Comparison of ENCODE assay signal across 15 cellular contexts in the genomic region with DNA sequence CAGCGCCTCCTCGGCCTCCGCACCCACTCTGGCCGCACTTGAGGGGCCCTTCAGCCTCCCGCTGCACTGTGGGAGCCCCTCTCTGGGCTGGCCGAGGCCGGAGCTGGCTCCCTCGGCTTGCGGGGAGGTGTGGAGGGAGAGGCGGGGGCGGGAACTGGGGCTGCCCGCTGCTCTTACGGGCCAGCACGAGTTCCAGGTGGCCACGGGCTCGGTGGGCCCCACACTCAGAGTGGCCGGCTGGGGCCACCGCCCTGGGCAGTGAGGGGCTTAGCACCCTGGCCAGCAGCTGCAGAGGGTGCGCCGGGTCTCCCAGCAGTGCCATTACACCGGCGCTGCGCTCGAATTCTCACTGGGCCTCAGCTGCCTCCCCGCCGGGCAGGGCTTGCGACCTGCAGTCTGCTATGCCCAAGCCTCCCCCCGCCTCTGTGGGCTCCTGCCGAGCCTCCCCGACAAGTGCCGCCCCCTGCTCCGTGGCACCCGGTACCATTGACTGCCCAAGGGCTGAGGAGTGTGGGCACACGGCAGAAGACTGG.
DNase-seq lines count a peak whose midpoint lies in the region; ATAC-seq and TF ChIP-seq lines count a peak whose summit lies in the region.
"Had no signal": no experiment of that assay in that cellular context is flagged by ENCODE, and none has a peak within 500 bp of the region (broad histone marks: within the 10 kb centered on the region; RNA-seq: fewer than 3 reads in every experiment).

No MANE protein-coding gene starts in this region.

- no peak overlapping the region for H3K9ac ChIP-seq in mesenchymal stem cell (ENCODE audit: low read length)

- no peaks in the 10 kb centered on the region for H3K27me3 Mint-ChIP-seq in stimulated activated memory B cell treated with anti-CD40 and anti-IgM and Interleukin-4, amounts not matched to agents 10 μg/mL and 1 μg/mL and 100 μg/mL, for 72 hours
- no peaks in the 10 kb centered on the region for H3K27me3 Mint-ChIP-seq in activated CD8-positive, alpha-beta T cell treated with anti-CD3 and anti-CD28 coated beads for 36 hours

- peak; percentile 24 for ATAC-seq in stimulated activated memory B cell treated with anti-CD40 and anti-IgM and Interleukin-4, amounts not matched to agents 10 μg/mL and 1 μg/mL and 100 μg/mL, for 72 hours
- no peak for ATAC-seq in GM18502 (IDR thresholded peaks at IDR 0.05; ENCODE audit: poor library complexity, unreplicated experiment)
- ATAC-seq in activated CD8-positive, alpha-beta T cell treated with anti-CD3 and anti-CD28 coated beads for 36 hours = no peak
- ATAC-seq: GM23338 had no signal

- no peak overlapping the region for H2AFZ ChIP-seq in mesenchymal stem cell (ENCODE audit: low read depth, low read length)
- H2AFZ ChIP-seq: GM23338 had no signal

- no peak overlapping the region for H2BK120ac ChIP-seq in mesenchymal stem cell (ENCODE audit: low read depth, low read length)

- H4K8ac ChIP-seq in mesenchymal stem cell (ENCODE audit: low read length) = no peak overlapping the region

- H2AK5ac ChIP-seq in mesenchymal stem cell (ENCODE audit: low read length, severe bottlenecking) = no peak overlapping the region

- H3K4me3 ChIP-seq in mesenchymal stem cell (ENCODE audit: insufficient read depth in 1 of 2, low read depth in 1 of 2, low read length in 2 of 2) = no peak overlapping the region
- H3K4me3 ChIP-seq: GM23338 had no signal

- intact Hi-C loops in activated CD8-positive, alpha-beta T cell treated with anti-CD3 and anti-CD28 coated beads for 36 hours (cut with micrococcal nuclease) = no loop called here

- 97% methylated on average over 34 of the region's 34 CpGs for WGBS in mesenchymal stem cell

- no peak overlapping the region for H2BK5ac ChIP-seq in mesenchymal stem cell (ENCODE audit: low read depth, low read length, poor library complexity, severe bottlenecking)

- CTCF ChIA-PET in activated CD8-positive, alpha-beta T cell treated with anti-CD3 and anti-CD28 coated beads for 36 hours (lab: Charles Lee) = no interaction called here

- TF ChIP-seq CTCF in activated CD8-positive, alpha-beta T cell treated with anti-CD3 and anti-CD28 coated beads for 36 hours (IDR thresholded peaks at IDR 0.05) = no peak

- no peaks in the 10 kb centered on the region for H3K4me1 ChIP-seq in mesenchymal stem cell (ENCODE audit: control insufficient read depth, insufficient read depth, low read depth, low read length)
- H3K4me1 ChIP-seq: Caco-2 had no signal

- no peaks in the 10 kb centered on the region for H3K4me1 Mint-ChIP-seq in stimulated activated memory B cell treated with anti-CD40 and anti-IgM and Interleukin-4, amounts not matched to agents 10 μg/mL and 1 μg/mL and 100 μg/mL, for 72 hours
- no peaks in the 10 kb centered on the region for H3K4me1 Mint-ChIP-seq in activated CD8-positive, alpha-beta T cell treated with anti-CD3 and anti-CD28 coated beads for 36 hours (ENCODE audit: low read depth)
- H3K4me1 Mint-ChIP-seq: CD8-positive, alpha-beta memory T cell; GM23338 had no signal

- no peak overlapping the region for H3K4ac ChIP-seq in mesenchymal stem cell (ENCODE audit: low read depth in 1 of 2, low read length in 2 of 2)

- H3K9me3 ChIP-seq in mesenchymal stem cell (ENCODE audit: control insufficient read depth, low read length) = no peaks in the 10 kb centered on the region
- H3K9me3 ChIP-seq: Caco-2 had no signal

- H3K14ac ChIP-seq in mesenchymal stem cell (ENCODE audit: low read length in 2 of 2) = no peak overlapping the region

- H3K4me2 ChIP-seq in mesenchymal stem cell (ENCODE audit: low read length, poor library complexity, severe bottlenecking) = no peak overlapping the region
- H3K4me2 ChIP-seq: GM23338 had no signal

- H3K27ac ChIP-seq in mesenchymal stem cell (ENCODE audit: low read length, poor library complexity, severe bottlenecking) = no peak overlapping the region
- H3K27ac ChIP-seq: 22Rv1 had no signal

- no peak overlapping the region for H4K91ac ChIP-seq in mesenchymal stem cell (ENCODE audit: low read length)

- POLR2A ChIA-PET in activated CD8-positive, alpha-beta T cell treated with anti-CD3 and anti-CD28 coated beads for 36 hours (lab: Charles Lee) = no interaction called here

- H2BK12ac ChIP-seq in mesenchymal stem cell (ENCODE audit: low read length in 2 of 2) = no peak overlapping the region

- no peaks in the 10 kb centered on the region for H3K27me3 ChIP-seq in mesenchymal stem cell (ENCODE audit: control insufficient read depth in 1 of 2, insufficient read depth in 1 of 2, low read length in 2 of 2)

- no peak overlapping the region for H3K27ac Mint-ChIP-seq in stimulated activated memory B cell treated with anti-CD40 and anti-IgM and Interleukin-4, amounts not matched to agents 10 μg/mL and 1 μg/mL and 100 μg/mL, for 72 hours
- H3K27ac Mint-ChIP-seq in activated CD8-positive, alpha-beta T cell treated with anti-CD3 and anti-CD28 coated beads for 36 hours = no peak overlapping the region
- H3K27ac Mint-ChIP-seq: CD8-positive, alpha-beta memory T cell; GM23338 had no signal

- H3K36me3 ChIP-seq in mesenchymal stem cell (ENCODE audit: control insufficient read depth in 1 of 2, insufficient read depth in 2 of 2, low read depth in 1 of 2, low read length in 2 of 2) = no peaks in the 10 kb centered on the region

- H3K79me1 ChIP-seq in mesenchymal stem cell (replicated peaks; ENCODE audit: low read length, poor library complexity, severe bottlenecking) = no peaks in the 10 kb centered on the region

- H3K4me3 Mint-ChIP-seq in stimulated activated memory B cell treated with anti-CD40 and anti-IgM and Interleukin-4, amounts not matched to agents 10 μg/mL and 1 μg/mL and 100 μg/mL, for 72 hours = no peak overlapping the region
- no peak overlapping the region for H3K4me3 Mint-ChIP-seq in activated CD8-positive, alpha-beta T cell treated with anti-CD3 and anti-CD28 coated beads for 36 hours
- H3K4me3 Mint-ChIP-seq: CD8-positive, alpha-beta memory T cell; GM23338 had no signal

- H3K9me3 Mint-ChIP-seq in stimulated activated memory B cell treated with anti-CD40 and anti-IgM and Interleukin-4, amounts not matched to agents 10 μg/mL and 1 μg/mL and 100 μg/mL, for 72 hours = peaks cover 2% of the 10 kb centered on the region
- H3K9me3 Mint-ChIP-seq in activated CD8-positive, alpha-beta T cell treated with anti-CD3 and anti-CD28 coated beads for 36 hours = peaks cover 3% of the 10 kb centered on the region

- no peaks in the 10 kb centered on the region for H3K36me3 Mint-ChIP-seq in stimulated activated memory B cell treated with anti-CD40 and anti-IgM and Interleukin-4, amounts not matched to agents 10 μg/mL and 1 μg/mL and 100 μg/mL, for 72 hours
- H3K36me3 Mint-ChIP-seq in activated CD8-positive, alpha-beta T cell treated with anti-CD3 and anti-CD28 coated beads for 36 hours (ENCODE audit: low read depth) = no peaks in the 10 kb centered on the region
- H3K36me3 Mint-ChIP-seq: CD8-positive, alpha-beta memory T cell had no signal

- H3K23ac ChIP-seq in mesenchymal stem cell (ENCODE audit: low read length in 2 of 2) = no peak overlapping the region

- no peak overlapping the region for H3K18ac ChIP-seq in mesenchymal stem cell (ENCODE audit: low read depth in 1 of 2, low read length in 2 of 2)

- DNase-seq in activated gamma-delta T cell (lab: John Stamatoyannopoulos, UW) (peak; percentile 8), activated gamma-delta T cell treated with Interleukin-2 at 50 U/mL for 16 hours (no peak), mesenchymal stem cell (no peak), C1 segment of cervical spinal cord (lab: John Stamatoyannopoulos, UW) (no peak)
- no peak for DNase-seq in activated CD8-positive, alpha-beta T cell treated with anti-CD3 and anti-CD28 coated beads for 36 hours
- DNase-seq: Caco-2; CD8-positive, alpha-beta memory T cell; DND-41; GDM1; H7; IMR-90 had no signal

- H2BK15ac ChIP-seq in mesenchymal stem cell (ENCODE audit: low read depth, poor library complexity, severe bottlenecking) = peak overlapping the region; percentile 2
